Comparison of ENCODE assay signal across 14 cellular contexts in the genomic region with DNA sequence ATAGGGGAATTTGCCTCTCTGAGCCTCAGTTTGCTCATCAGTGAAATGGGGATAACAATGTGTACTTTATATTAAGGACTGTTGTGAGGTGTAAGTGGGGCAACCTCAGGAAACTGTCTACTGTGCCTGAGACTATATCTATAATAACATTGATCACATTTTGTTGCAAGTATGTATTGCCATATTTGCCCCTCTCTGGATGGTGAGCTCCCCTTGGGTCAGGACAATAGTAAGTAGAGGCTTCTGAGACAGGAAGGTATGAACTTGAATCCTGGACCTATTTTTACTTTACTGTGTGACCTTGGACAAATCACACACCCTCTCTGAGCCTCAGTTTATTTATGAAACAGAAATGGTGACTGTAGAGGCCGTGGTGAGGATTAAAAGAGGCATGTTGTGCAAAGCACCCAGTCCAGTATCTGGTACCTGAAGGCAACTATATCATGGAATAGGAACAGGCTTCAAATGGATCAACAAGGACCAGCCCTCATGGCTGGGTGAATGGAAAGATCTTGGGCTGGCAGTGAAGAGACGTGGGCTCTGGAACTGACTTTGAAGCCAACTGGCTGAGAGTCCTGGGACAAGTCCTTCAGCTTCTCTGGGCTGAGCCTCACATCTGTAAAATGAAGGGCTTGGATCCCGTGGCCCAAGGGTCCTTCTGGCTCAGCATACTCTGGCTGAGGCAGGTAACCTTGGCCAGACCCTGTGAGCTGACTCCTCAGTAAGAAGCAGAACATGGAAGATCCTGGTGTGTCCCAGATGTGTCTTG. TPM values are rescaled to one million over a fixed set of nuclear protein-coding genes. Genes with fewer than 3 reads are reported as not detected.
DNase-seq lines count a peak whose midpoint lies in the region; ATAC-seq, FAIRE-seq and TF ChIP-seq lines count a peak whose summit lies in the region.
"Had no signal": no experiment of that assay in that cellular context is flagged by ENCODE, and none has a peak within 500 bp of the region (broad histone marks: within the 10 kb centered on the region; RNA-seq: fewer than 3 reads in every experiment).

No MANE protein-coding gene starts in this region.

- no peaks in the 10 kb centered on the region for H3K9me3 ChIP-seq in RWPE2 (ENCODE audit: severe bottlenecking)
- no peaks in the 10 kb centered on the region for H3K9me3 ChIP-seq in H1 (ENCODE audit: insufficient read depth in 2 of 2, low read depth in 1 of 2, low read length in 1 of 2)
- H3K9me3 ChIP-seq in suprapubic skin, result no peaks in the 10 kb centered on the region
- H3K9me3 ChIP-seq: MG63, testis had no signal

- POLR2A ChIA-PET in H1 (lab: Charles Lee; ENCODE audit: partially characterized antibody), result interaction anchor here (1.8 to 26.0 kb wide), 3 partner anchors 13 to 32 kb away, joined by 6 to 547 read pairs (median 7); partner anchors contain the start of gene ID3

- no peak overlapping the region for H4K8ac ChIP-seq in H1 (ENCODE audit: extremely low read depth, insufficient read depth, low read length)

- H2AK5ac ChIP-seq in H1 (ENCODE audit: low read depth, low read length), result peak overlapping the region; percentile 43

- H3K14ac ChIP-seq in H1 (ENCODE audit: insufficient read length), result no peak overlapping the region

- CTCF ChIA-PET in H1 (lab: Charles Lee; ENCODE audit: partially characterized antibody), result interaction anchor here (1.1 to 1.5 kb wide), 7 partner anchors 14 to 191 kb away, joined by 3 to 5 read pairs (median 3); no protein-coding TSS in a partner anchor

- 93% methylated on average over 3 of the region's 3 CpGs; no CpG with 5 or more reads in 1 of the 2 experiments for WGBS in H1 (ENCODE audit: extremely low coverage in 1 of 2, insufficient coverage in 1 of 2, insufficient read length in 1 of 2, insufficient replicate concordance in 2 of 2, low coverage in 1 of 2, low lambda C conversion rate in 2 of 2, missing lambda C conversion rate in 1 of 2), 2 experiments
- WGBS in suprapubic skin, result 73% methylated on average over 2 of the region's 3 CpGs

- H3K27ac ChIP-seq in RWPE2 (ENCODE audit: poor library complexity, severe bottlenecking) (peak overlapping the region; percentile 90), H1 (ENCODE audit: low read depth, low read length) (no peak overlapping the region), suprapubic skin (peak overlapping the region; percentile 69)
- H3K27ac ChIP-seq: testis had no signal

- FAIRE-seq in H1 (lab: Jason Lieb, UNC), result no peak

- H3K27me3 ChIP-seq in RWPE2 (ENCODE audit: insufficient read depth, poor library complexity, severe bottlenecking) (no peaks in the 10 kb centered on the region), H1 (replicated peaks in 1 of 4; ENCODE audit: control insufficient read depth in 3 of 4, extremely low read depth in 1 of 4, insufficient read depth in 3 of 4, low read length in 3 of 4) (no peaks in the 10 kb centered on the region; a peak in 1 of 7 replicates), suprapubic skin (no peaks in the 10 kb centered on the region)
- H3K27me3 ChIP-seq: MG63, testis had no signal

- ATAC-seq in activated T-cell treated with anti-CD3 and anti-CD28 coated beads, Interleukin-2, amount 50 U/mL, for 72 hours (replicated peaks in 1 of 2), result no peak
- ATAC-seq in RWPE2 (ENCODE audit: low read depth) (no peak), HG03097 (IDR thresholded peaks at IDR 0.05; ENCODE audit: low FRiP score, unreplicated experiment) (no peak)

- no peaks in the 10 kb centered on the region for H3K9me3 Mint-ChIP-seq in activated T-cell treated with anti-CD3 and anti-CD28 coated beads, Interleukin-2, amount 50 U/mL, for 24 hours
- H3K9me3 Mint-ChIP-seq in activated T-cell treated with anti-CD3 and anti-CD28 coated beads, Interleukin-2, amount 50 U/mL, for 72 hours, result no peaks in the 10 kb centered on the region
- H3K9me3 Mint-ChIP-seq: HFFc6 had no signal

- TF ChIP-seq RAD21 in H1 (IDR thresholded peaks at IDR 0.05 in 1 of 2, conservative IDR thresholded peaks at IDR 0.05 in 1 of 2; ENCODE audit: low read depth in 2 of 2, low read length in 2 of 2), result no peak

- H3K4me3 ChIP-seq in RWPE2 (ENCODE audit: severe bottlenecking), result no peak overlapping the region
- no peak overlapping the region for H3K4me3 ChIP-seq in H1 (ENCODE audit: extremely low read depth in 1 of 4, insufficient read depth in 2 of 4, low read depth in 3 of 4, low read length in 4 of 4)
- no peak overlapping the region for H3K4me3 ChIP-seq in suprapubic skin
- H3K4me3 ChIP-seq: MG63, testis had no signal

- peak overlapping the region; percentile 2 for H3K4ac ChIP-seq in H1 (replicated peaks; ENCODE audit: insufficient read length, low read depth, low read length)

- peak overlapping the region; percentile 93; the same call in 1 of the 2 replicates for H2BK5ac ChIP-seq in H1 (ENCODE audit: low read depth, low read length)

- no peaks in the 10 kb centered on the region for H3K79me1 ChIP-seq in H1 (ENCODE audit: low read depth, low read length)

- no peak overlapping the region for H4K5ac ChIP-seq in H1 (ENCODE audit: insufficient read length, low read depth, low read length)

- no peaks in the 10 kb centered on the region for H4K20me1 ChIP-seq in H1 (replicated peaks in 1 of 2; ENCODE audit: control insufficient read depth in 1 of 2, insufficient read depth in 2 of 2, low read length in 2 of 2)

- TF ChIP-seq EP300 in H1 (IDR thresholded peaks at IDR 0.05; ENCODE audit: borderline replicate concordance in 1 of 2, low read depth in 2 of 2, low read length in 2 of 2) (no peak), suprapubic skin (IDR thresholded peaks at IDR 0.05) (no peak)

- H3K27ac Mint-ChIP-seq in activated T-cell treated with anti-CD3 and anti-CD28 coated beads, Interleukin-2, amount 50 U/mL, for 24 hours, result peak overlapping the region; percentile 31
- H3K27ac Mint-ChIP-seq in activated T-cell treated with anti-CD3 and anti-CD28 coated beads, Interleukin-2, amount 50 U/mL, for 72 hours, result no peak overlapping the region
- H3K27ac Mint-ChIP-seq: HFFc6 had no signal

- peak overlapping the region; percentile 15 for H2BK20ac ChIP-seq in H1 (ENCODE audit: low read length)

- H3K18ac ChIP-seq in H1 (ENCODE audit: extremely low read depth, low read length), result peak overlapping the region; percentile 68

- peak overlapping the region; percentile 38 for H4K91ac ChIP-seq in H1 (replicated peaks; ENCODE audit: insufficient read length, low read length)

- H3K36me3 ChIP-seq in RWPE2 (ENCODE audit: low read depth) (no peaks in the 10 kb centered on the region), H1 (ENCODE audit: control insufficient read depth in 2 of 4, insufficient read depth in 4 of 4, low read length in 3 of 4) (no peaks in the 10 kb centered on the region), suprapubic skin (no peaks in the 10 kb centered on the region)
- H3K36me3 ChIP-seq: MG63 had no signal

- H3K36me3 Mint-ChIP-seq in activated T-cell treated with anti-CD3 and anti-CD28 coated beads, Interleukin-2, amount 50 U/mL, for 24 hours (ENCODE audit: low read depth), result no peaks in the 10 kb centered on the region
- H3K36me3 Mint-ChIP-seq in activated T-cell treated with anti-CD3 and anti-CD28 coated beads, Interleukin-2, amount 50 U/mL, for 72 hours (ENCODE audit: insufficient read depth in 2 of 2), result no peaks in the 10 kb centered on the region

- H3K56ac ChIP-seq in H1 (replicated peaks; ENCODE audit: insufficient read length, low read depth, low read length), result no peak overlapping the region

- H2BK15ac ChIP-seq in H1 (ENCODE audit: low read length), result peak overlapping the region; percentile 95; the same call in 1 of the 2 replicates

- peak overlapping the region; percentile 84 for H2BK12ac ChIP-seq in H1 (ENCODE audit: low read depth, low read length)

- no peaks in the 10 kb centered on the region for H3K79me2 ChIP-seq in H1 (ENCODE audit: control insufficient read depth in 1 of 2, insufficient read depth in 2 of 2, low read length in 2 of 2)

- no peak overlapping the region for H3K23ac ChIP-seq in H1 (ENCODE audit: insufficient read length)

- no peak overlapping the region for H3K4me2 ChIP-seq in H1 (ENCODE audit: insufficient read depth in 1 of 2, low read depth in 2 of 2, low read length in 2 of 2)

- no peak overlapping the region for H2AFZ ChIP-seq in H1 (ENCODE audit: low read length)

- DNase-seq in activated T-cell treated with anti-CD3 and anti-CD28 coated beads, Interleukin-2, amount 50 U/mL, for 24 hours, result no peak
- DNase-seq in activated T-cell treated with anti-CD3 and anti-CD28 coated beads, Interleukin-2, amount 50 U/mL, for 72 hours, result no peak
- no peak for DNase-seq in RWPE2 (ENCODE audit: low spot score)
- no peak for DNase-seq in H1 (ENCODE audit: low read depth in 1 of 2, low spot score in 2 of 2)
- DNase-seq in suprapubic skin (ENCODE audit: low spot score in 2 of 2), result no peak
- DNase-seq in NCI-H1092 (lab: John Stamatoyannopoulos, UW), result no peak
- no peak for DNase-seq in MV-4-11 (lab: John Stamatoyannopoulos, UW)
- DNase-seq: activated CD4-positive, alpha-beta T cell treated with anti-CD3 and anti-CD28 coated beads, Interleukin-2, amount 50 U/mL, for 4 hours; HFFc6; left cardiac atrium; MG63; T-helper 2 cell; testis had no signal

- no peak overlapping the region for H2BK120ac ChIP-seq in H1 (replicated peaks; ENCODE audit: low read depth, low read length)

- H3K4me1 Mint-ChIP-seq in activated T-cell treated with anti-CD3 and anti-CD28 coated beads, Interleukin-2, amount 50 U/mL, for 24 hours (ENCODE audit: low read depth), result peaks cover 89% of the 10 kb centered on the region
- H3K4me1 Mint-ChIP-seq in activated T-cell treated with anti-CD3 and anti-CD28 coated beads, Interleukin-2, amount 50 U/mL, for 72 hours (ENCODE audit: low read depth), result peaks cover 90% of the 10 kb centered on the region

- H3K23me2 ChIP-seq in H1 (ENCODE audit: low read depth, low read length), result no peaks in the 10 kb centered on the region

- no peaks in the 10 kb centered on the region for H3K27me3 Mint-ChIP-seq in activated T-cell treated with anti-CD3 and anti-CD28 coated beads, Interleukin-2, amount 50 U/mL, for 24 hours
- no peaks in the 10 kb centered on the region for H3K27me3 Mint-ChIP-seq in activated T-cell treated with anti-CD3 and anti-CD28 coated beads, Interleukin-2, amount 50 U/mL, for 72 hours (ENCODE audit: low read depth)

- H3K4me1 ChIP-seq in RWPE2 (ENCODE audit: insufficient read depth, poor library complexity, severe bottlenecking) (peaks cover 34% of the 10 kb centered on the region), H1 (replicated peaks in 1 of 4; ENCODE audit: control insufficient read depth in 3 of 4, insufficient read depth in 4 of 4, low read length in 3 of 4) (peaks cover 15 to 37% (median 17%) of the 10 kb centered on the region in 4 experiments), suprapubic skin (peaks cover 35% of the 10 kb centered on the region)
- H3K4me1 ChIP-seq: testis had no signal

- TF ChIP-seq CTCF in RWPE2 (IDR thresholded peaks at IDR 0.05; ENCODE audit: poor library complexity, severe bottlenecking), result no peak
- TF ChIP-seq CTCF in H1 (IDR thresholded peaks at IDR 0.05; ENCODE audit: control extremely low read depth in 1 of 3, insufficient read depth in 1 of 3, low read depth in 1 of 3, low read length in 3 of 3), result no peak
- TF ChIP-seq CTCF in suprapubic skin (IDR thresholded peaks at IDR 0.05), result no peak

- TF ChIP-seq POLR2A in H1 (IDR thresholded peaks at IDR 0.05; ENCODE audit: control extremely low read depth in 1 of 2, low read depth in 2 of 2, low read length in 2 of 2), result no peak
- no peak for TF ChIP-seq POLR2A in suprapubic skin (IDR thresholded peaks at IDR 0.05)

- H3K9ac ChIP-seq in H1 (replicated peaks in 1 of 4; ENCODE audit: extremely low read depth in 1 of 4, low read depth in 3 of 4, low read length in 3 of 4), result no peak overlapping the region

- H3K4me3 Mint-ChIP-seq in activated T-cell treated with anti-CD3 and anti-CD28 coated beads, Interleukin-2, amount 50 U/mL, for 24 hours, result no peak overlapping the region
- peak overlapping the region in 1 of 2 donors; percentile 54 for H3K4me3 Mint-ChIP-seq in activated T-cell treated with anti-CD3 and anti-CD28 coated beads, Interleukin-2, amount 50 U/mL, for 72 hours
- H3K4me3 Mint-ChIP-seq: HFFc6 had no signal

RNA-seq across cellular contexts. Expression of gene ID3, which starts 35.0 kb away (rescaled TPM):
- total RNA-seq in activated T-cell treated with anti-CD3 and anti-CD28 coated beads, Interleukin-2, amount 50 U/mL, for 72 hours, result 10 to 100 TPM; 32.3 to 37.2 TPM
- total RNA-seq in H1 (2021; fragmentation: NEBNext Ultra II Directional; extraction: Animal tissue kit (Norgen Biotek cat#: 25700)), result 240 and 252 TPM in 2 replicates
- polyA plus RNA-seq in H1 (2011; rRNA removed), result 304 and 490 TPM in 2 replicates
- 310 TPM for polyA plus RNA-seq in H1 (2011; cell fraction: cytosol; rRNA removed)
- 192 TPM for polyA plus RNA-seq in H1 (2011; cell fraction: nucleus; rRNA removed)
- polyA plus RNA-seq in H1 (2012, experiment 1 of 2), result 135 to 194 TPM (median 157 TPM) in 4 replicates
- 300 TPM for polyA plus RNA-seq in H1 (2012, experiment 2 of 2)
- polyA plus RNA-seq in H1 (2013, experiment 1 of 2), result 260 TPM
- polyA plus RNA-seq in H1 (2013, experiment 2 of 2), result 250 TPM
- polyA minus RNA-seq in H1 (2011; rRNA and poly(A)+ RNA removed), result 30.4 and 61.8 TPM in 2 replicates
- polyA minus RNA-seq in H1 (2011; cell fraction: cytosol; rRNA and poly(A)+ RNA removed), result 97.4 TPM
- polyA minus RNA-seq in H1 (2011; cell fraction: nucleus; rRNA and poly(A)+ RNA removed), result 104 TPM
- 100 to 1,000 TPM in 3 of 4 donors, 10 to 100 TPM in 1; 91.1 to 194 (median 149) TPM for total RNA-seq in suprapubic skin
